Comparison of ENCODE assay signal across 7 cellular contexts in genomic region chr2:207711750-207712487, GRCh38. TPM values are rescaled to one million over a fixed set of nuclear protein-coding genes. Genes with fewer than 3 reads are reported as not detected.
DNase-seq lines count a peak whose midpoint lies in the region; ATAC-seq and TF ChIP-seq lines count a peak whose summit lies in the region.

No MANE protein-coding gene starts in this region.

- ATAC-seq in GM18508 (IDR thresholded peaks at IDR 0.05; ENCODE audit: insufficient read depth, unreplicated experiment), result peak; percentile 12
- peak; percentile 26 for ATAC-seq in HG02588 (IDR thresholded peaks at IDR 0.05; ENCODE audit: unreplicated experiment)
- peak; percentile 35 for ATAC-seq in naive B cell (ENCODE audit: low read depth in 2 of 2)

- no peaks in the 10 kb centered on the region for H3K9me3 Mint-ChIP-seq in naive B cell

- peaks cover 0 to 5% (median 0%) of the 10 kb centered on the region in 3 donors for H3K27me3 Mint-ChIP-seq in naive B cell

- H3K4me3 Mint-ChIP-seq in naive B cell, result peak overlapping the region; percentile 92 to 100 (median 97)

- H3K27ac Mint-ChIP-seq in naive B cell, result peak overlapping the region; percentile 95 to 98 (median 96)

- DNase-seq in NCI-H146 (lab: John Stamatoyannopoulos, UW) (peak; percentile 43), epithelial cell of proximal tubule (ENCODE audit: low read depth) (no peak), naive B cell (peak; percentile 64)
- DNase-seq in activated CD8-positive, alpha-beta memory T cell treated with anti-CD3 and anti-CD28 coated beads for 48 hours (ENCODE audit: low read depth in 2 of 3, low spot score in 2 of 3), result peak in 2 of 3 experiments; percentile 24 to 37
- peak; percentile 54 for DNase-seq in stimulated activated naive CD4-positive, alpha-beta T cell treated with Interleukin-2 at 50 U/mL for 16 hours (lab: John Stamatoyannopoulos, UW)

- H3K4me3 ChIP-seq in epithelial cell of proximal tubule (ENCODE audit: low read depth, low read length), result peak overlapping the region; percentile 93

- H3K36me3 Mint-ChIP-seq in naive B cell, result peaks cover 0 to 12% of the 10 kb centered on the region in 2 donors

- peaks cover 10 to 34% (median 29%) of the 10 kb centered on the region in 3 donors for H3K4me1 Mint-ChIP-seq in naive B cell

- no peak for TF ChIP-seq CTCF in epithelial cell of proximal tubule (conservative IDR thresholded peaks at IDR 0.05; ENCODE audit: low read depth, low read length)

RNA-seq across cellular contexts. Expression of gene CCNYL1, which starts 0.5 kb away (rescaled TPM):
- 9.3 and 20.5 TPM in 2 replicates for total RNA-seq in epithelial cell of proximal tubule
- 1 to 10 TPM in 5 of 6 donors, under 1 TPM in 1; 0.91 to 4.7 (median 3.3) TPM for polyA plus RNA-seq in naive B cell (ENCODE audit: low read depth in 6 of 6)

RNA-seq across cellular contexts. Expression of gene FZD5, which starts 57.8 kb away (rescaled TPM):
- total RNA-seq in epithelial cell of proximal tubule, result 6.9 and 7.2 TPM in 2 replicates
- under 1 TPM; 0.05 to 0.39 (median 0.11) TPM for polyA plus RNA-seq in naive B cell (ENCODE audit: low read depth in 6 of 6)
